14 cellular contexts compared by ENCODE assay signal in the genomic region with DNA sequence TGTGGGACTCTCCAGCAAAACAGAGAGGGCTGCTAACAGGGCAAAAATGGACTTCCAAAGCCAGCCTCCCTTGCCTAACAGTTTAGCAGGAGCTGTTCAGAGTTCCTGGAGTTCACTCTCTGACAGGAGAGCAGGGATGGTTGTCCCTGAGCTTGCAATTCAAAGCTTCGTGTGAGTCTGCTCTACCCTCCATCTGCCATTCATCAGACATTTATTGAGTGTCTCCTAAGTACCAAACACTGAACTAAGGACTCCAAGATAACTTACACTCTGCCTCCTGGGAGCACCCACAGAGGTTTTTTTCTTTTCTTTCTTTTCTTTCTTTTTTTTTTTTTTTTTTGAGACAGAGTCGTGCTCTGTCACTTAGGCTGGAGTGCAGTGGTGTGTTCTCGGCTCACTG. TPM values are rescaled to one million over a fixed set of nuclear protein-coding genes. Genes with fewer than 3 reads are reported as not detected.
DNase-seq lines count a peak whose midpoint lies in the region; ATAC-seq and TF ChIP-seq lines count a peak whose summit lies in the region.
"Had no signal": no experiment of that assay in that cellular context is flagged by ENCODE, and none has a peak within 500 bp of the region (broad histone marks: within the 10 kb centered on the region; RNA-seq: fewer than 3 reads in every experiment).

No MANE protein-coding gene starts in this region.

- H2BK15ac ChIP-seq in IMR-90 (ENCODE audit: low read depth, low read length) = no peak overlapping the region

- DNase-seq in NCI-H2171 treated with DMSO at 0.1 percent for 48 hours (lab: John Stamatoyannopoulos, UW) (peak; percentile 51), NCI-H2171 (lab: John Stamatoyannopoulos, UW) (no peak), IMR-90 (no peak), fibroblast of villous mesenchyme (ENCODE audit: low read depth) (peak; percentile 56), vagina (ENCODE audit: extremely low spot score in 2 of 2) (no peak), kidney glomerular epithelial cell (lab: John Stamatoyannopoulos, UW) (no peak), retina (no peak)
- DNase-seq: CD4-positive, alpha-beta memory T cell; GDM1 had no signal

- peak overlapping the region; percentile 73; the same call in 1 of the 2 replicates for H2BK20ac ChIP-seq in IMR-90 (ENCODE audit: low read depth, low read length)

- dilution Hi-C loops in IMR-90 (cut with HindIII; ENCODE audit: low sequenced_read_pairs, unreplicated experiment) = no loop called here

- no TSS peak for BruUV-seq in IMR-90 (replicated peaks; lab: Mats Ljungman, UMichigan)

- H3K23ac ChIP-seq in IMR-90 (ENCODE audit: low read depth, low read length) = no peak overlapping the region

- H2BK120ac ChIP-seq in IMR-90 (ENCODE audit: low read depth, low read length) = no peak overlapping the region; the same call in 1 of the 2 replicates

- H3K56ac ChIP-seq in IMR-90 (ENCODE audit: extremely low read depth, insufficient read depth, low read length) = no peak overlapping the region

- H3K4me3 ChIP-seq in IMR-90 (ENCODE audit: insufficient read depth, low read depth, low read length) = no peak overlapping the region
- no peak overlapping the region for H3K4me3 ChIP-seq in fibroblast of villous mesenchyme (ENCODE audit: low read depth, low read length)
- H3K4me3 ChIP-seq in vagina = no peak overlapping the region
- H3K4me3 ChIP-seq: BLaER1, GM23248, K562 had no signal

- no CpG with 5 or more reads among the region's 3 CpGs for WGBS in IMR-90 (ENCODE audit: extremely low coverage in 2 of 2, insufficient read length in 1 of 2), 2 experiments

- no peaks in the 10 kb centered on the region; the same call in 1 of the 2 replicates for H4K20me1 ChIP-seq in IMR-90 (ENCODE audit: insufficient read depth, low read length)
- H4K20me1 ChIP-seq: BLaER1 had no signal

- no peak for TF ChIP-seq RAD21 in IMR-90 (IDR thresholded peaks at IDR 0.05; ENCODE audit: low read length)

- TF ChIP-seq POLR2A in IMR-90 (IDR thresholded peaks at IDR 0.05; ENCODE audit: low read depth, low read length) (no peak), vagina (IDR thresholded peaks at IDR 0.05) (no peak)

- H3K36me3 ChIP-seq in IMR-90 (ENCODE audit: control insufficient read depth, insufficient read depth, low read length) (peaks cover 2% of the 10 kb centered on the region; the same call in 1 of the 2 replicates), vagina (no peaks in the 10 kb centered on the region)

- peak overlapping the region; percentile 56; the same call in 1 of the 2 replicates for H3K4ac ChIP-seq in IMR-90 (ENCODE audit: low read depth, low read length)

- in situ Hi-C loops in IMR-90 (cut with MboI; ENCODE audit: low sequenced_read_pairs) = no loop called here

- H3K4me1 ChIP-seq in IMR-90 (ENCODE audit: control insufficient read depth, insufficient read depth, low read length) (peaks cover 30% of the 10 kb centered on the region), vagina (peaks cover 55% of the 10 kb centered on the region)

- H3K27me3 ChIP-seq in IMR-90 (ENCODE audit: control insufficient read depth, insufficient read depth, low read length) (no peaks in the 10 kb centered on the region), vagina (no peaks in the 10 kb centered on the region)
- H3K27me3 ChIP-seq: BLaER1 had no signal

- H3K14ac ChIP-seq in IMR-90 (replicated peaks; ENCODE audit: low read depth, low read length) = peak overlapping the region; percentile 58; the same call in 1 of the 2 replicates

- no peak overlapping the region for H2BK5ac ChIP-seq in IMR-90 (ENCODE audit: low read depth, low read length, poor library complexity, severe bottlenecking)

- H3K27ac ChIP-seq in IMR-90 (ENCODE audit: insufficient read depth, low read length) (no peak overlapping the region), vagina (peak overlapping the region; percentile 84)
- H3K27ac ChIP-seq: BLaER1, GM23248, HL-60 had no signal

- peak overlapping the region; percentile 70 for H2AK9ac ChIP-seq in IMR-90 (replicated peaks; ENCODE audit: low read depth, low read length, poor library complexity)

- POLR2A ChIA-PET in IMR-90 (lab: Charles Lee; ENCODE audit: unreplicated experiment) = no interaction called here

- H3K9me1 ChIP-seq in IMR-90 (ENCODE audit: insufficient read depth, low read length) = peaks cover 25% of the 10 kb centered on the region

- CTCF ChIA-PET in IMR-90 (lab: Yijun Ruan, JAX) = interaction anchor here (1.2 kb wide), 1 partner anchor 52 kb away, joined by 6 read pairs; a partner anchor contains a TSS

- no peak overlapping the region for H4K91ac ChIP-seq in IMR-90 (ENCODE audit: insufficient read depth, low read depth, low read length)

- H4K8ac ChIP-seq in IMR-90 (ENCODE audit: low read depth in 2 of 2, low read length in 2 of 2) = 0 out of 4 replicates have a peak overlapping the region, but pooled peaks of 1 of the 2 experiments have one; percentile 12

- peaks cover 0 to 23% of the 10 kb centered on the region in 2 experiments; a peak in 2 of 4 replicates for H3K79me1 ChIP-seq in IMR-90 (ENCODE audit: low read depth in 1 of 2, low read length in 2 of 2)

- TF ChIP-seq CTCF in IMR-90 (conservative IDR thresholded peaks at IDR 0.05; ENCODE audit: low read depth, low read length) = no peak
- TF ChIP-seq CTCF in fibroblast of villous mesenchyme (IDR thresholded peaks at IDR 0.05; ENCODE audit: insufficient read depth, low read depth, low read length) = no peak
- no peak for TF ChIP-seq CTCF in vagina (IDR thresholded peaks at IDR 0.05)

- peak overlapping the region; percentile 50 for H2AK5ac ChIP-seq in IMR-90 (ENCODE audit: low read depth, low read length)

- ATAC-seq in IMR-90 (ENCODE audit: low read depth) (no peak), HG02870 (IDR thresholded peaks at IDR 0.05; ENCODE audit: unreplicated experiment) (no peak)

- no peak overlapping the region for H3K9ac ChIP-seq in IMR-90 (ENCODE audit: low read depth, low read length)
- H3K9ac ChIP-seq: BLaER1, GM23248 had no signal

- no peak overlapping the region for H3K18ac ChIP-seq in IMR-90 (ENCODE audit: low read depth, low read length)

- intact Hi-C loops in IMR-90 (cut with micrococcal nuclease) = loop anchor here (5.0 kb wide), 1 partner anchor 53 kb away; a partner anchor contains a TSS
- intact Hi-C loops in vagina (cut with DNase I) = no loop called here

- no peak overlapping the region for H4K5ac ChIP-seq in IMR-90 (ENCODE audit: low read depth, low read length)

- no peak overlapping the region for H3K4me2 ChIP-seq in IMR-90 (ENCODE audit: low read depth, low read length)
- H3K4me2 ChIP-seq: BLaER1 had no signal

- H3K9me3 ChIP-seq in IMR-90 (ENCODE audit: control insufficient read depth, insufficient read depth, low read length) (no peaks in the 10 kb centered on the region), vagina (no peaks in the 10 kb centered on the region)
- H3K9me3 ChIP-seq: BLaER1 had no signal

- no peak overlapping the region for H2AFZ ChIP-seq in IMR-90 (replicated peaks; ENCODE audit: low read length, poor library complexity)
- H2AFZ ChIP-seq: GM23248 had no signal

TF ChIP-seq in IMR-90, 13 proteins besides CTCF, POLR2A, EP300 and RAD21 (continues in another document):
- TF ChIP-seq, protein P1, sequence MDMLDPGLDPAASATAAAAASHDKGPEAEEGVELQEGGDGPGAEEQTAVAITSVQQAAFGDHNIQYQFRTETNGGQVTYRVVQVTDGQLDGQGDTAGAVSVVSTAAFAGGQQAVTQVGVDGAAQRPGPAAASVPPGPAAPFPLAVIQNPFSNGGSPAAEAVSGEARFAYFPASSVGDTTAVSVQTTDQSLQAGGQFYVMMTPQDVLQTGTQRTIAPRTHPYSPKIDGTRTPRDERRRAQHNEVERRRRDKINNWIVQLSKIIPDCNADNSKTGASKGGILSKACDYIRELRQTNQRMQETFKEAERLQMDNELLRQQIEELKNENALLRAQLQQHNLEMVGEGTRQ (IDR thresholded peaks at IDR 0.05; ENCODE audit: low read depth, low read length) = no peak
- no peak for TF ChIP-seq RFX5 (IDR thresholded peaks at IDR 0.05; ENCODE audit: low read depth, low read length)
- TF ChIP-seq CHD1 (IDR thresholded peaks at IDR 0.05; ENCODE audit: low read depth, low read length) = no peak
- no peak for TF ChIP-seq RCOR1 (IDR thresholded peaks at IDR 0.05; ENCODE audit: insufficient replicate concordance, low read length)
- TF ChIP-seq BHLHE40 (IDR thresholded peaks at IDR 0.05; ENCODE audit: low read depth, low read length) = no peak
- TF ChIP-seq CEBPB (IDR thresholded peaks at IDR 0.05; ENCODE audit: low read depth, low read length) = no peak
- no peak for TF ChIP-seq MXI1 (IDR thresholded peaks at IDR 0.05; ENCODE audit: borderline replicate concordance, low read depth, low read length)
- no peak for TF ChIP-seq MAFK (IDR thresholded peaks at IDR 0.05; ENCODE audit: low read depth, low read length)
- TF ChIP-seq, protein P2, sequence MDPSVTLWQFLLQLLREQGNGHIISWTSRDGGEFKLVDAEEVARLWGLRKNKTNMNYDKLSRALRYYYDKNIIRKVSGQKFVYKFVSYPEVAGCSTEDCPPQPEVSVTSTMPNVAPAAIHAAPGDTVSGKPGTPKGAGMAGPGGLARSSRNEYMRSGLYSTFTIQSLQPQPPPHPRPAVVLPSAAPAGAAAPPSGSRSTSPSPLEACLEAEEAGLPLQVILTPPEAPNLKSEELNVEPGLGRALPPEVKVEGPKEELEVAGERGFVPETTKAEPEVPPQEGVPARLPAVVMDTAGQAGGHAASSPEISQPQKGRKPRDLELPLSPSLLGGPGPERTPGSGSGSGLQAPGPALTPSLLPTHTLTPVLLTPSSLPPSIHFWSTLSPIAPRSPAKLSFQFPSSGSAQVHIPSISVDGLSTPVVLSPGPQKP (IDR thresholded peaks at IDR 0.05; ENCODE audit: borderline replicate concordance, low read depth, low read length) = no peak
- TF ChIP-seq SMC3 (IDR thresholded peaks at IDR 0.05; ENCODE audit: low read depth, low read length) = no peak
- TF ChIP-seq NFE2L2 (IDR thresholded peaks at IDR 0.05; ENCODE audit: low read depth, low read length) = no peak

RNA-seq across cellular contexts. Expression of a gene that starts 28.7 kb away (rescaled TPM):
- 3.0 and 3.9 TPM in 2 replicates for total RNA-seq in IMR-90 (2012; rRNA removed)
- polyA plus RNA-seq in IMR-90 (2012; rRNA removed) = 5.1 and 5.3 TPM in 2 replicates
- 4.7 and 7.8 TPM in 2 replicates for polyA plus RNA-seq in IMR-90 (2012; cell fraction: cytosol; rRNA removed)
- 14.0 and 15.7 TPM in 2 replicates for polyA plus RNA-seq in IMR-90 (2012; cell fraction: nucleus; rRNA removed; ENCODE audit: low replicate concordance)
- total RNA-seq in fibroblast of villous mesenchyme = 9.0 and 11.7 TPM in 2 replicates
- total RNA-seq in vagina = 16.5 TPM

RNA-seq across cellular contexts. Expression of a gene that starts 39.0 kb away (rescaled TPM):
- total RNA-seq in IMR-90 (2012; rRNA removed) (0.83 and 0.90 TPM in 2 replicates), fibroblast of villous mesenchyme (4.7 and 5.2 TPM in 2 replicates), vagina (10.6 TPM)
- polyA plus RNA-seq in IMR-90 (2012; rRNA removed) = 5.1 and 5.5 TPM in 2 replicates
- 3.1 and 3.5 TPM in 2 replicates for polyA plus RNA-seq in IMR-90 (2012; cell fraction: cytosol; rRNA removed)
- 14.8 and 15.1 TPM in 2 replicates for polyA plus RNA-seq in IMR-90 (2012; cell fraction: nucleus; rRNA removed; ENCODE audit: low replicate concordance)

RNA-seq across cellular contexts. Expression of a gene that starts 52.3 kb away (rescaled TPM):
- total RNA-seq in IMR-90 (2012; rRNA removed) (9.2 and 10.6 TPM in 2 replicates), fibroblast of villous mesenchyme (14.5 and 16.4 TPM in 2 replicates), vagina (3.9 TPM)
- polyA plus RNA-seq in IMR-90 (2012; rRNA removed) = 18.3 and 18.4 TPM in 2 replicates
- polyA plus RNA-seq in IMR-90 (2012; cell fraction: cytosol; rRNA removed) = 7.7 and 14.0 TPM in 2 replicates
- polyA plus RNA-seq in IMR-90 (2012; cell fraction: nucleus; rRNA removed; ENCODE audit: low replicate concordance) = 83.2 and 114 TPM in 2 replicates

Comparison
In these comparisons a context has a peak if more than half of its experiments do, and no peak if none do; other contexts are left out.
1. DNase-seq: peak in NCI-H2171 treated with DMSO at 0.1 percent for 48 hours (single experiment) and fibroblast of villous mesenchyme (single experiment); none in NCI-H2171 (single experiment), IMR-90 (single experiment), vagina (0 of 2), kidney glomerular epithelial cell (single experiment) and retina (single experiment).